ENCODE assay signal across 11 cellular contexts in genomic region chr1:175470591-175470990, GRCh38.
"Had no signal": no experiment of that assay in that cellular context is flagged by ENCODE, and none has a peak within 500 bp of the region (broad histone marks: within the 10 kb centered on the region; RNA-seq: fewer than 3 reads in every experiment).

No MANE protein-coding gene starts in this region.

- H3K27me3 ChIP-seq: pancreas had no signal

- DNase-seq: activated CD4-positive, alpha-beta memory T cell treated with anti-CD3 and anti-CD28 coated beads, Interleukin-2, amount 10 ng/mL, durations not matched to agents 7 days and 5 days; activated CD4-positive, alpha-beta T cell treated with anti-CD3 and anti-CD28 coated beads for 1 hour; activated CD8-positive, alpha-beta memory T cell treated with anti-CD3 and anti-CD28 coated beads, Interleukin-2, amount 50 U/mL, for 48 hours; activated naive CD4-positive, alpha-beta T cell; aorta; heart right ventricle; kidney; pancreas; stimulated activated CD4-positive, alpha-beta T cell treated with anti-CD3 and anti-CD28 coated beads, Interleukin-4, amount 100 ng/mL, for 4 hours; T-helper 9 cell had no signal

- H3K27ac Mint-ChIP-seq: activated CD4-positive, alpha-beta memory T cell treated with anti-CD3 and anti-CD28 coated beads, Interleukin-2, amount 10 ng/mL, durations not matched to agents 7 days and 5 days had no signal

- H3K4me3 Mint-ChIP-seq: activated CD4-positive, alpha-beta memory T cell treated with anti-CD3 and anti-CD28 coated beads, Interleukin-2, amount 10 ng/mL, durations not matched to agents 7 days and 5 days; neural crest cell had no signal

- H3K4me1 ChIP-seq: heart right ventricle, pancreas had no signal

- H3K9me3 Mint-ChIP-seq: activated CD4-positive, alpha-beta memory T cell treated with anti-CD3 and anti-CD28 coated beads, Interleukin-2, amount 10 ng/mL, durations not matched to agents 7 days and 5 days had no signal

- H3K27ac ChIP-seq: heart right ventricle, pancreas had no signal

- ATAC-seq: heart right ventricle, pancreas had no signal
